In the genomic region with DNA sequence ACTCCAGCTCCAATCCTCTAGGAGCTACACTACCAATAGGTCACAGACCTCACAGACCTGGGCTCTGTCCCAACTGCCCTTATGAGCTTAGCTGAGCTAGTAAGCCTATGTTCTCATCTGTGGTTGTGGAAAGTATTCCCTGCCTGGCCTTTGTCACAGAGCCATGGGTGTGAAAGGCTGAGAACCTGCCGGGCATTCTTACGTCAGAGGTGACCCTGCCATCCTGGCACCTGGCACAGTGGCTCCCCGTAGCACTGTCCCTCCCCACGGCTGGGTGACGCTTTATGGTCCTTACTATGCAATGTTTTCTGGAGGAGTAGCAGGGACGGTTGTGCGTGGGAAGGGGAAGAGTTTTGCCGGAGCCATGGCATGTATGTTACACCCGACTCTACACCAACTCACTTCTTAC, we compare ENCODE assay signal across 11 cellular contexts. TPM values are rescaled to one million over a fixed set of nuclear protein-coding genes. Genes with fewer than 3 reads are reported as not detected.
A peak's percentile ranks its signal among the peaks of the same experiment; 100 is the strongest.
DNase-seq lines count a peak whose midpoint lies in the region; ATAC-seq and TF ChIP-seq lines count a peak whose summit lies in the region.
"Had no signal": no experiment of that assay in that cellular context is flagged by ENCODE, and none has a peak within 500 bp of the region (broad histone marks: within the 10 kb centered on the region; RNA-seq: fewer than 3 reads in every experiment).

No MANE protein-coding gene starts in this region.

- TF ChIP-seq CTCF in liver (IDR thresholded peaks at IDR 0.05; ENCODE audit: low read depth, low read length, missing input control) = no peak

- H3K4me1 Mint-ChIP-seq in activated naive CD4-positive, alpha-beta T cell treated with anti-CD3 and anti-CD28 coated beads for 36 hours (ENCODE audit: low read depth) = peaks cover 77% of the 10 kb centered on the region
- peaks cover 82% of the 10 kb centered on the region for H3K4me1 Mint-ChIP-seq in activated T-helper 1 cell treated with anti-CD3 and anti-CD28 coated beads, Interleukin-12 subunit alpha, Interleukin-12 subunit beta, Interleukin-2, Interleukin-4 antibody, amounts not matched to agents 30 ng/mL and 10 ng/mL and 1 ng/mL, durations not matched to agents 14 hours and 24 hours and 36 hours (ENCODE audit: low read depth)
- H3K4me1 Mint-ChIP-seq in stimulated activated naive CD8-positive, alpha-beta T cell treated with anti-CD3 and anti-CD28 coated beads, Interleukin-15, amount 100 ng/mL, for 72 hours = peaks cover 86% of the 10 kb centered on the region

- peak; percentile 64 to 68 for TF ChIP-seq RAD21 in liver (IDR thresholded peaks at IDR 0.05)

- CTCF ChIA-PET in activated naive CD4-positive, alpha-beta T cell treated with anti-CD3 and anti-CD28 coated beads for 36 hours (lab: Charles Lee) = no interaction called here

- peaks cover 36% of the 10 kb centered on the region for H3K36me3 Mint-ChIP-seq in activated naive CD4-positive, alpha-beta T cell treated with anti-CD3 and anti-CD28 coated beads for 36 hours (ENCODE audit: low read depth)
- H3K36me3 Mint-ChIP-seq in activated T-helper 1 cell treated with anti-CD3 and anti-CD28 coated beads, Interleukin-12 subunit alpha, Interleukin-12 subunit beta, Interleukin-2, Interleukin-4 antibody, amounts not matched to agents 30 ng/mL and 10 ng/mL and 1 ng/mL, durations not matched to agents 14 hours and 24 hours and 36 hours (ENCODE audit: low read depth) = peaks cover 44% of the 10 kb centered on the region

- peak overlapping the region; percentile 25 for H3K4me3 Mint-ChIP-seq in activated naive CD4-positive, alpha-beta T cell treated with anti-CD3 and anti-CD28 coated beads for 36 hours
- peak overlapping the region; percentile 100 for H3K4me3 Mint-ChIP-seq in activated T-helper 1 cell treated with anti-CD3 and anti-CD28 coated beads, Interleukin-12 subunit alpha, Interleukin-12 subunit beta, Interleukin-2, Interleukin-4 antibody, amounts not matched to agents 30 ng/mL and 10 ng/mL and 1 ng/mL, durations not matched to agents 14 hours and 24 hours and 36 hours
- peak overlapping the region; percentile 25 to 100 for H3K4me3 Mint-ChIP-seq in stimulated activated naive CD8-positive, alpha-beta T cell treated with anti-CD3 and anti-CD28 coated beads, Interleukin-15, amount 100 ng/mL, for 72 hours

- H3K9me3 ChIP-seq in liver (ENCODE audit: control insufficient read depth in 4 of 4, low read length in 3 of 4) = no peaks in the 10 kb centered on the region

- 30% methylated on average over 9 of the region's 9 CpGs for WGBS in liver

- peaks cover 8 to 69% (median 33%) of the 10 kb centered on the region in 4 donors for H3K4me1 ChIP-seq in liver (ENCODE audit: control insufficient read depth in 4 of 4, insufficient read depth in 4 of 4, low read length in 3 of 4)

- ATAC-seq in stimulated activated naive CD8-positive, alpha-beta T cell treated with anti-CD3 and anti-CD28 coated beads, Interleukin-15, amount 100 ng/mL, for 72 hours = no peak
- no peak for ATAC-seq in HG03095 (IDR thresholded peaks at IDR 0.05; ENCODE audit: unreplicated experiment)
- no peak for ATAC-seq in GM21786 (IDR thresholded peaks at IDR 0.05; ENCODE audit: unreplicated experiment)
- ATAC-seq: K562 had no signal

- H3K4me3 ChIP-seq in liver (ENCODE audit: low read depth in 1 of 3, low read length in 3 of 3) = no peak overlapping the region
- H3K4me3 ChIP-seq: K562 had no signal

- H3K36me3 ChIP-seq in liver (ENCODE audit: control insufficient read depth in 4 of 4, insufficient read depth in 3 of 4, low read depth in 1 of 4, low read length in 3 of 4) = no peaks in the 10 kb centered on the region

- no peak overlapping the region for H3K9ac ChIP-seq in liver (ENCODE audit: low read depth in 1 of 2, low read length in 2 of 2)

- H3K27ac Mint-ChIP-seq in activated naive CD4-positive, alpha-beta T cell treated with anti-CD3 and anti-CD28 coated beads for 36 hours = peak overlapping the region; percentile 56
- peak overlapping the region; percentile 78 for H3K27ac Mint-ChIP-seq in activated T-helper 1 cell treated with anti-CD3 and anti-CD28 coated beads, Interleukin-12 subunit alpha, Interleukin-12 subunit beta, Interleukin-2, Interleukin-4 antibody, amounts not matched to agents 30 ng/mL and 10 ng/mL and 1 ng/mL, durations not matched to agents 14 hours and 24 hours and 36 hours
- H3K27ac Mint-ChIP-seq in stimulated activated naive CD8-positive, alpha-beta T cell treated with anti-CD3 and anti-CD28 coated beads, Interleukin-15, amount 100 ng/mL, for 72 hours = no peak overlapping the region

- H3K27ac ChIP-seq in liver (ENCODE audit: low read depth in 1 of 2, low read length in 2 of 2) = peak overlapping the region; percentile 80 to 96

- H3K27me3 Mint-ChIP-seq in activated naive CD4-positive, alpha-beta T cell treated with anti-CD3 and anti-CD28 coated beads for 36 hours (ENCODE audit: low read depth) = no peaks in the 10 kb centered on the region
- no peaks in the 10 kb centered on the region for H3K27me3 Mint-ChIP-seq in activated T-helper 1 cell treated with anti-CD3 and anti-CD28 coated beads, Interleukin-12 subunit alpha, Interleukin-12 subunit beta, Interleukin-2, Interleukin-4 antibody, amounts not matched to agents 30 ng/mL and 10 ng/mL and 1 ng/mL, durations not matched to agents 14 hours and 24 hours and 36 hours (ENCODE audit: insufficient read depth)
- no peaks in the 10 kb centered on the region for H3K27me3 Mint-ChIP-seq in stimulated activated naive CD8-positive, alpha-beta T cell treated with anti-CD3 and anti-CD28 coated beads, Interleukin-15, amount 100 ng/mL, for 72 hours

- intact Hi-C loops in activated naive CD4-positive, alpha-beta T cell treated with anti-CD3 and anti-CD28 coated beads for 36 hours (cut with micrococcal nuclease) = loop anchor here (10.0 kb wide), 2 partner anchors 265 to 1535 kb away; a partner anchor contains a TSS
- intact Hi-C loops in activated T-helper 1 cell treated with anti-CD3 and anti-CD28 coated beads, Interleukin-12 subunit alpha, Interleukin-12 subunit beta, Interleukin-2, Interleukin-4 antibody, amounts not matched to agents 30 ng/mL and 10 ng/mL and 1 ng/mL, durations not matched to agents 14 hours and 24 hours and 36 hours (cut with micrococcal nuclease) = no loop called here

- H3K9me3 Mint-ChIP-seq in activated naive CD4-positive, alpha-beta T cell treated with anti-CD3 and anti-CD28 coated beads for 36 hours = peaks cover 5% of the 10 kb centered on the region
- peaks cover 4% of the 10 kb centered on the region for H3K9me3 Mint-ChIP-seq in activated T-helper 1 cell treated with anti-CD3 and anti-CD28 coated beads, Interleukin-12 subunit alpha, Interleukin-12 subunit beta, Interleukin-2, Interleukin-4 antibody, amounts not matched to agents 30 ng/mL and 10 ng/mL and 1 ng/mL, durations not matched to agents 14 hours and 24 hours and 36 hours
- peaks cover 6 to 7% of the 10 kb centered on the region in 2 donors for H3K9me3 Mint-ChIP-seq in stimulated activated naive CD8-positive, alpha-beta T cell treated with anti-CD3 and anti-CD28 coated beads, Interleukin-15, amount 100 ng/mL, for 72 hours

- no peak for DNase-seq in activated naive CD4-positive, alpha-beta T cell treated with anti-CD3 and anti-CD28 coated beads for 36 hours
- DNase-seq in activated naive CD4-positive, alpha-beta T cell treated with Interleukin-2 at 50 U/mL for 16 hours = no peak
- no peak for DNase-seq in activated T-helper 1 cell treated with anti-CD3 and anti-CD28 coated beads, Interleukin-12 subunit alpha, Interleukin-12 subunit beta, Interleukin-2, Interleukin-4 antibody, amounts not matched to agents 30 ng/mL and 10 ng/mL and 1 ng/mL, durations not matched to agents 14 hours and 24 hours and 36 hours (ENCODE audit: low spot score)
- DNase-seq in stimulated activated naive CD8-positive, alpha-beta T cell treated with anti-CD3 and anti-CD28 coated beads, Interleukin-15, amount 100 ng/mL, for 72 hours = no peak
- DNase-seq in iPS-NIHi11 (ENCODE audit: low spot score) = no peak
- DNase-seq: NCI-H146, NCI-H748 treated with DMSO at 0.1 percent for 48 hours had no signal

- H3K27me3 ChIP-seq in liver (ENCODE audit: control insufficient read depth in 4 of 4, insufficient read depth in 4 of 4, low read length in 3 of 4) = no peaks in the 10 kb centered on the region

TF ChIP-seq in liver, 16 proteins besides CTCF, POLR2A, EP300 and RAD21 (continues in another document):
- TF ChIP-seq NR2F2 (IDR thresholded peaks at IDR 0.05) = peak; percentile 96
- peak; percentile 79 for TF ChIP-seq FOXA2 (IDR thresholded peaks at IDR 0.05)
- peak; percentile 81 for TF ChIP-seq HNF4G (IDR thresholded peaks at IDR 0.05)
- TF ChIP-seq HNF4A (conservative IDR thresholded peaks at IDR 0.05) = peak; percentile 96 to 98
- peak in 1 of 2 donors; percentile 97 for TF ChIP-seq EGR1 (IDR thresholded peaks at IDR 0.05; ENCODE audit: low read depth in 2 of 2)
- TF ChIP-seq, protein P1, sequence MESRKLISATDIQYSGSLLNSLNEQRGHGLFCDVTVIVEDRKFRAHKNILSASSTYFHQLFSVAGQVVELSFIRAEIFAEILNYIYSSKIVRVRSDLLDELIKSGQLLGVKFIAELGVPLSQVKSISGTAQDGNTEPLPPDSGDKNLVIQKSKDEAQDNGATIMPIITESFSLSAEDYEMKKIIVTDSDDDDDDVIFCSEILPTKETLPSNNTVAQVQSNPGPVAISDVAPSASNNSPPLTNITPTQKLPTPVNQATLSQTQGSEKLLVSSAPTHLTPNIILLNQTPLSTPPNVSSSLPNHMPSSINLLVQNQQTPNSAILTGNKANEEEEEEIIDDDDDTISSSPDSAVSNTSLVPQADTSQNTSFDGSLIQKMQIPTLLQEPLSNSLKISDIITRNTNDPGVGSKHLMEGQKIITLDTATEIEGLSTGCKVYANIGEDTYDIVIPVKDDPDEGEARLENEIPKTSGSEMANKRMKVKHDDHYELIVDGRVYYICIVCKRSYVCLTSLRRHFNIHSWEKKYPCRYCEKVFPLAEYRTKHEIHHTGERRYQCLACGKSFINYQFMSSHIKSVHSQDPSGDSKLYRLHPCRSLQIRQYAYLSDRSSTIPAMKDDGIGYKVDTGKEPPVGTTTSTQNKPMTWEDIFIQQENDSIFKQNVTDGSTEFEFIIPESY (IDR thresholded peaks at IDR 0.05) = peak; percentile 90

RNA-seq across cellular contexts. Expression of a gene that starts 3.5 kb away (rescaled TPM):
- total RNA-seq in activated naive CD4-positive, alpha-beta T cell treated with anti-CD3 and anti-CD28 coated beads for 36 hours = 10 to 100 TPM; 69.4 to 75.7 TPM
- total RNA-seq in activated T-helper 1 cell treated with anti-CD3 and anti-CD28 coated beads, Interleukin-12 subunit alpha, Interleukin-12 subunit beta, Interleukin-2, Interleukin-4 antibody, amounts not matched to agents 30 ng/mL and 10 ng/mL and 1 ng/mL, durations not matched to agents 14 hours and 24 hours and 36 hours = 211 and 213 TPM in 2 replicates
- total RNA-seq in liver = 10 to 100 TPM; 16.0 to 16.9 TPM
- polyA plus RNA-seq in liver = 10 to 100 TPM in 1 of 2 donors, 1 to 10 TPM in 1; 7.2 to 19.6 TPM

RNA-seq across cellular contexts. Expression of a gene that starts 59.6 kb away (rescaled TPM):
- total RNA-seq in activated naive CD4-positive, alpha-beta T cell treated with anti-CD3 and anti-CD28 coated beads for 36 hours = 10 to 100 TPM; 20.0 to 23.3 TPM
- total RNA-seq in activated T-helper 1 cell treated with anti-CD3 and anti-CD28 coated beads, Interleukin-12 subunit alpha, Interleukin-12 subunit beta, Interleukin-2, Interleukin-4 antibody, amounts not matched to agents 30 ng/mL and 10 ng/mL and 1 ng/mL, durations not matched to agents 14 hours and 24 hours and 36 hours = 33.6 and 35.7 TPM in 2 replicates
- total RNA-seq in liver = 10 to 100 TPM; 14.5 to 68.3 TPM
- 10 to 100 TPM; 10.2 to 10.7 TPM for polyA plus RNA-seq in liver

Comparison
In these comparisons a context has a peak if more than half of its experiments do, and no peak if none do; other contexts are left out.
1. H3K27ac Mint-ChIP-seq: peak in activated naive CD4-positive, alpha-beta T cell treated with anti-CD3 and anti-CD28 coated beads for 36 hours (single experiment) and activated T-helper 1 cell treated with anti-CD3 and anti-CD28 coated beads, Interleukin-12 subunit alpha, Interleukin-12 subunit beta, Interleukin-2, Interleukin-4 antibody, amounts not matched to agents 30 ng/mL and 10 ng/mL and 1 ng/mL, durations not matched to agents 14 hours and 24 hours and 36 hours (single experiment); none in stimulated activated naive CD8-positive, alpha-beta T cell treated with anti-CD3 and anti-CD28 coated beads, Interleukin-15, amount 100 ng/mL, for 72 hours (0 of 2).
2. H3K4me3 Mint-ChIP-seq: peak in every context shown above with its lines; median percentile 100 in activated T-helper 1 cell treated with anti-CD3 and anti-CD28 coated beads, Interleukin-12 subunit alpha, Interleukin-12 subunit beta, Interleukin-2, Interleukin-4 antibody, amounts not matched to agents 30 ng/mL and 10 ng/mL and 1 ng/mL, durations not matched to agents 14 hours and 24 hours and 36 hours; 62 in stimulated activated naive CD8-positive, alpha-beta T cell treated with anti-CD3 and anti-CD28 coated beads, Interleukin-15, amount 100 ng/mL, for 72 hours; 25 in activated naive CD4-positive, alpha-beta T cell treated with anti-CD3 and anti-CD28 coated beads for 36 hours.